1 cellular context compared by ENCODE assay signal in genomic region chr5:111237470-111237869, GRCh38.
TF ChIP-seq lines count a peak whose summit lies in the region.

No MANE protein-coding gene starts in this region.

TF ChIP-seq in WTC11, 78 proteins besides CTCF, POLR2A, EP300 and RAD21 (continued from another document):
- TF ChIP-seq USF2 (CRISPR knock-in tag; IDR thresholded peaks at IDR 0.05) (no peak), TP53 (CRISPR knock-in tag; IDR thresholded peaks at IDR 0.05) (no peak), IRF2 (CRISPR knock-in tag; IDR thresholded peaks at IDR 0.05; ENCODE audit: borderline replicate concordance, low read depth) (no peak), ZNF425 (CRISPR knock-in tag; conservative IDR thresholded peaks at IDR 0.05) (no peak)
- TF ChIP-seq, protein P1, sequence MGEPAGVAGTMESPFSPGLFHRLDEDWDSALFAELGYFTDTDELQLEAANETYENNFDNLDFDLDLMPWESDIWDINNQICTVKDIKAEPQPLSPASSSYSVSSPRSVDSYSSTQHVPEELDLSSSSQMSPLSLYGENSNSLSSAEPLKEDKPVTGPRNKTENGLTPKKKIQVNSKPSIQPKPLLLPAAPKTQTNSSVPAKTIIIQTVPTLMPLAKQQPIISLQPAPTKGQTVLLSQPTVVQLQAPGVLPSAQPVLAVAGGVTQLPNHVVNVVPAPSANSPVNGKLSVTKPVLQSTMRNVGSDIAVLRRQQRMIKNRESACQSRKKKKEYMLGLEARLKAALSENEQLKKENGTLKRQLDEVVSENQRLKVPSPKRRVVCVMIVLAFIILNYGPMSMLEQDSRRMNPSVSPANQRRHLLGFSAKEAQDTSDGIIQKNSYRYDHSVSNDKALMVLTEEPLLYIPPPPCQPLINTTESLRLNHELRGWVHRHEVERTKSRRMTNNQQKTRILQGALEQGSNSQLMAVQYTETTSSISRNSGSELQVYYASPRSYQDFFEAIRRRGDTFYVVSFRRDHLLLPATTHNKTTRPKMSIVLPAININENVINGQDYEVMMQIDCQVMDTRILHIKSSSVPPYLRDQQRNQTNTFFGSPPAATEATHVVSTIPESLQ (CRISPR knock-in tag; IDR thresholded peaks at IDR 0.05): no peak
- TF ChIP-seq, protein P2, sequence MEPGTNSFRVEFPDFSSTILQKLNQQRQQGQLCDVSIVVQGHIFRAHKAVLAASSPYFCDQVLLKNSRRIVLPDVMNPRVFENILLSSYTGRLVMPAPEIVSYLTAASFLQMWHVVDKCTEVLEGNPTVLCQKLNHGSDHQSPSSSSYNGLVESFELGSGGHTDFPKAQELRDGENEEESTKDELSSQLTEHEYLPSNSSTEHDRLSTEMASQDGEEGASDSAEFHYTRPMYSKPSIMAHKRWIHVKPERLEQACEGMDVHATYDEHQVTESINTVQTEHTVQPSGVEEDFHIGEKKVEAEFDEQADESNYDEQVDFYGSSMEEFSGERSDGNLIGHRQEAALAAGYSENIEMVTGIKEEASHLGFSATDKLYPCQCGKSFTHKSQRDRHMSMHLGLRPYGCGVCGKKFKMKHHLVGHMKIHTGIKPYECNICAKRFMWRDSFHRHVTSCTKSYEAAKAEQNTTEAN (CRISPR knock-in tag; IDR thresholded peaks at IDR 0.05): no peak
TF ChIP-seq in WTC11: peak in this region for 0.
